Comparison of ENCODE assay signal across 35 cellular contexts in the genomic region with DNA sequence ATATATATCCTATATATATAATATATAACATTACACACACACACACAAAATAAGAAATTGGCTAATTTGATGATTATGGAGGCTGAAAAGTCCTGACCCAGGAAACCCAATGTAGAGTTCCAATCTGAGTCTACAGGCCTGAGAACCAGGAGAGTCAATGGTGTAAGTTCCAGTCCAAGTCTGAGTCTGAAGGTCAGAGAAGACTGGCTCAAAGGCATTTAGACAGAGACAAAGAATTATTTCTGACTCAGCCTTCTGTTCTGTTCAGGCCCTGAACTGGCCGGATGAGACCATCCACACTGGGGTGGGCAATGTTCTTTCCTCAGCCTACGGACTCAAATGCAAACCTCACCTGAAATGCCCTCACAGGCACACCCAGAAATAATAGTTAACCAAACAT.
"Had no signal": no experiment of that assay in that cellular context is flagged by ENCODE, and none has a peak within 500 bp of the region (broad histone marks: within the 10 kb centered on the region; RNA-seq: fewer than 3 reads in every experiment).

No MANE protein-coding gene starts in this region.

- H3K4me1 Mint-ChIP-seq: activated CD4-positive, alpha-beta memory T cell treated with anti-CD3 and anti-CD28 coated beads, Interleukin-2, amount 10 ng/mL, durations not matched to agents 7 days and 5 days; activated CD4-positive, alpha-beta T cell treated with anti-CD3 and anti-CD28 coated beads for 36 hours; activated CD4-positive, alpha-beta T cell treated with anti-CD3 and anti-CD28 coated beads, Interleukin-2, amount 10 ng/mL, durations not matched to agents 7 days and 5 days; activated CD8-positive, alpha-beta memory T cell treated with anti-CD3 and anti-CD28 coated beads, Interleukin-2, amount 10 ng/mL, durations not matched to agents 7 days and 5 days; activated naive CD4-positive, alpha-beta T cell treated with anti-CD3 and anti-CD28 coated beads, Interleukin-2, amount 10 ng/mL, durations not matched to agents 7 days and 5 days; activated naive CD4-positive, alpha-beta T cell treated with anti-CD3 and anti-CD28 coated beads, Interleukin-2, amount 50 U/mL, for 24 hours; brain; central memory CD8-positive, alpha-beta T cell had no signal

- DNase-seq: activated CD4-positive, alpha-beta memory T cell treated with anti-CD3 and anti-CD28 coated beads, Interleukin-2, amount 10 ng/mL, durations not matched to agents 7 days and 5 days; activated CD4-positive, alpha-beta T cell treated with anti-CD3 and anti-CD28 coated beads for 1 hour; activated CD4-positive, alpha-beta T cell treated with anti-CD3 and anti-CD28 coated beads for 36 hours; activated CD4-positive, alpha-beta T cell treated with anti-CD3 and anti-CD28 coated beads for 48 hours; activated CD4-positive, alpha-beta T cell treated with anti-CD3 and anti-CD28 coated beads, Interleukin-2, amount 10 ng/mL, durations not matched to agents 7 days and 5 days; activated CD4-positive, alpha-beta T cell treated with anti-CD3 and anti-CD28 coated beads, Interleukin-2, amount 50 U/mL, for 48 hours; activated CD4-positive, CD25-positive, alpha-beta regulatory T cell; activated CD8-positive, alpha-beta memory T cell treated with anti-CD3 and anti-CD28 coated beads for 24 hours; activated CD8-positive, alpha-beta memory T cell treated with anti-CD3 and anti-CD28 coated beads, Interleukin-2, amount 10 ng/mL, durations not matched to agents 7 days and 5 days; activated CD8-positive, alpha-beta memory T cell treated with anti-CD3 and anti-CD28 coated beads, Interleukin-2, amount 50 U/mL, for 48 hours; activated CD8-positive, alpha-beta T cell treated with anti-CD3 and anti-CD28 coated beads, Interleukin-2, amount 10 ng/mL, durations not matched to agents 7 days and 5 days; activated effector memory CD4-positive, alpha-beta T cell treated with Interleukin-2 at 50 U/mL for 16 hours; activated gamma-delta T cell; activated naive CD4-positive, alpha-beta T cell treated with anti-CD3 and anti-CD28 coated beads, Interleukin-2, amount 10 ng/mL, durations not matched to agents 7 days and 5 days; activated naive CD4-positive, alpha-beta T cell treated with Interleukin-2 at 50 U/mL for 16 hours; activated T-cell treated with anti-CD3 and anti-CD28 coated beads, Interleukin-2, amount 50 U/mL, for 24 hours; activated T-cell treated with anti-CD3 and anti-CD28 coated beads, Interleukin-2, amount 50 U/mL, for 48 hours; amygdala; anterior cingulate cortex; caudate nucleus; cerebellar nuclear complex; SW 1271; T-helper 1 cell; T-helper 2 cell; T-helper 9 cell; WERI-Rb-1 had no signal

- H3K27me3 Mint-ChIP-seq: activated CD4-positive, alpha-beta memory T cell treated with anti-CD3 and anti-CD28 coated beads, Interleukin-2, amount 10 ng/mL, durations not matched to agents 7 days and 5 days; activated CD4-positive, alpha-beta T cell treated with anti-CD3 and anti-CD28 coated beads for 36 hours; activated CD4-positive, alpha-beta T cell treated with anti-CD3 and anti-CD28 coated beads, Interleukin-2, amount 10 ng/mL, durations not matched to agents 7 days and 5 days; activated CD8-positive, alpha-beta memory T cell treated with anti-CD3 and anti-CD28 coated beads, Interleukin-2, amount 10 ng/mL, durations not matched to agents 7 days and 5 days; activated naive CD4-positive, alpha-beta T cell treated with anti-CD3 and anti-CD28 coated beads, Interleukin-2, amount 10 ng/mL, durations not matched to agents 7 days and 5 days; activated naive CD4-positive, alpha-beta T cell treated with anti-CD3 and anti-CD28 coated beads, Interleukin-2, amount 50 U/mL, for 24 hours; activated naive CD8-positive, alpha-beta T cell; activated T-cell treated with anti-CD3 and anti-CD28 coated beads, Interleukin-2, amount 50 U/mL, for 24 hours; brain; central memory CD8-positive, alpha-beta T cell had no signal

- H3K4me3 Mint-ChIP-seq: activated CD4-positive, alpha-beta memory T cell treated with anti-CD3 and anti-CD28 coated beads, Interleukin-2, amount 10 ng/mL, durations not matched to agents 7 days and 5 days; activated CD4-positive, alpha-beta T cell treated with anti-CD3 and anti-CD28 coated beads for 36 hours; activated CD4-positive, alpha-beta T cell treated with anti-CD3 and anti-CD28 coated beads, Interleukin-2, amount 10 ng/mL, durations not matched to agents 7 days and 5 days; activated CD8-positive, alpha-beta memory T cell treated with anti-CD3 and anti-CD28 coated beads, Interleukin-2, amount 10 ng/mL, durations not matched to agents 7 days and 5 days; activated CD8-positive, alpha-beta T cell treated with anti-CD3 and anti-CD28 coated beads, Interleukin-2, amount 10 ng/mL, durations not matched to agents 7 days and 5 days; activated naive CD4-positive, alpha-beta T cell treated with anti-CD3 and anti-CD28 coated beads, Interleukin-2, amount 10 ng/mL, durations not matched to agents 7 days and 5 days; activated naive CD4-positive, alpha-beta T cell treated with anti-CD3 and anti-CD28 coated beads, Interleukin-2, amount 50 U/mL, for 24 hours; activated naive CD8-positive, alpha-beta T cell; activated T-cell treated with anti-CD3 and anti-CD28 coated beads, Interleukin-2, amount 50 U/mL, for 24 hours; brain; central memory CD8-positive, alpha-beta T cell; T-helper 1 cell treated with Interleukin-12 subunit alpha and Interleukin-12 subunit beta and Interleukin-4 antibody, amounts not matched to agents 30 μg/mL and 1 μg/mL, for 36 hours; T-helper 2 cell treated with Interferon-gamma antibody and Interleukin-4, amounts not matched to agents 5 μg/mL and 100 μg/mL, for 36 hours; WTC11 had no signal

- H3K9me3 Mint-ChIP-seq: activated CD4-positive, alpha-beta memory T cell treated with anti-CD3 and anti-CD28 coated beads, Interleukin-2, amount 10 ng/mL, durations not matched to agents 7 days and 5 days; activated CD4-positive, alpha-beta T cell treated with anti-CD3 and anti-CD28 coated beads, Interleukin-2, amount 10 ng/mL, durations not matched to agents 7 days and 5 days; activated naive CD4-positive, alpha-beta T cell treated with anti-CD3 and anti-CD28 coated beads, Interleukin-2, amount 10 ng/mL, durations not matched to agents 7 days and 5 days; activated T-cell treated with anti-CD3 and anti-CD28 coated beads, Interleukin-2, amount 50 U/mL, for 24 hours; activated T-helper 2 cell treated with anti-CD3 and anti-CD28 coated beads, Interferon-gamma antibody, Interleukin-2, Interleukin-4, amounts not matched to agents 10 μg/mL and 5 μg/mL and 100 μg/mL, durations not matched to agents 14 hours and 24 hours and 36 hours; brain; central memory CD8-positive, alpha-beta T cell; T-helper 1 cell treated with Interleukin-12 subunit alpha and Interleukin-12 subunit beta and Interleukin-4 antibody, amounts not matched to agents 30 μg/mL and 1 μg/mL, for 36 hours; T-helper 2 cell treated with Interferon-gamma antibody and Interleukin-4, amounts not matched to agents 5 μg/mL and 100 μg/mL, for 36 hours; WTC11 had no signal

- ATAC-seq: activated CD4-positive, alpha-beta T cell treated with anti-CD3 and anti-CD28 coated beads for 36 hours; activated CD4-positive, CD25-positive, alpha-beta regulatory T cell treated with anti-CD3 and anti-CD28 coated beads, Interleukin-2, amount 50 U/mL, for 24 hours; activated CD8-positive, alpha-beta memory T cell treated with anti-CD3 and anti-CD28 coated beads, Interleukin-2, amount 10 ng/mL, durations not matched to agents 7 days and 5 days; activated CD8-positive, alpha-beta T cell treated with anti-CD3 and anti-CD28 coated beads, Interleukin-2, amount 10 ng/mL, durations not matched to agents 7 days and 5 days; WTC11 had no signal

- H3K27ac Mint-ChIP-seq: activated CD4-positive, alpha-beta memory T cell treated with anti-CD3 and anti-CD28 coated beads, Interleukin-2, amount 10 ng/mL, durations not matched to agents 7 days and 5 days; activated CD4-positive, alpha-beta T cell treated with anti-CD3 and anti-CD28 coated beads for 36 hours; activated CD4-positive, alpha-beta T cell treated with anti-CD3 and anti-CD28 coated beads, Interleukin-2, amount 10 ng/mL, durations not matched to agents 7 days and 5 days; activated CD8-positive, alpha-beta memory T cell treated with anti-CD3 and anti-CD28 coated beads, Interleukin-2, amount 10 ng/mL, durations not matched to agents 7 days and 5 days; activated CD8-positive, alpha-beta T cell treated with anti-CD3 and anti-CD28 coated beads, Interleukin-2, amount 10 ng/mL, durations not matched to agents 7 days and 5 days; activated naive CD4-positive, alpha-beta T cell treated with anti-CD3 and anti-CD28 coated beads, Interleukin-2, amount 10 ng/mL, durations not matched to agents 7 days and 5 days; activated naive CD4-positive, alpha-beta T cell treated with anti-CD3 and anti-CD28 coated beads, Interleukin-2, amount 50 U/mL, for 24 hours; activated naive CD8-positive, alpha-beta T cell; activated T-cell treated with anti-CD3 and anti-CD28 coated beads, Interleukin-2, amount 50 U/mL, for 24 hours; activated T-helper 2 cell treated with anti-CD3 and anti-CD28 coated beads, Interferon-gamma antibody, Interleukin-2, Interleukin-4, amounts not matched to agents 10 μg/mL and 5 μg/mL and 100 μg/mL, durations not matched to agents 14 hours and 24 hours and 36 hours; brain; T-helper 1 cell treated with Interleukin-12 subunit alpha and Interleukin-12 subunit beta and Interleukin-4 antibody, amounts not matched to agents 30 μg/mL and 1 μg/mL, for 36 hours; T-helper 2 cell treated with Interferon-gamma antibody and Interleukin-4, amounts not matched to agents 5 μg/mL and 100 μg/mL, for 36 hours; WTC11 had no signal

- H3K36me3 Mint-ChIP-seq: activated CD8-positive, alpha-beta memory T cell treated with anti-CD3 and anti-CD28 coated beads, Interleukin-2, amount 10 ng/mL, durations not matched to agents 7 days and 5 days; activated naive CD4-positive, alpha-beta T cell treated with anti-CD3 and anti-CD28 coated beads, Interleukin-2, amount 10 ng/mL, durations not matched to agents 7 days and 5 days had no signal
